16 cellular contexts compared by ENCODE assay signal in the genomic region with DNA sequence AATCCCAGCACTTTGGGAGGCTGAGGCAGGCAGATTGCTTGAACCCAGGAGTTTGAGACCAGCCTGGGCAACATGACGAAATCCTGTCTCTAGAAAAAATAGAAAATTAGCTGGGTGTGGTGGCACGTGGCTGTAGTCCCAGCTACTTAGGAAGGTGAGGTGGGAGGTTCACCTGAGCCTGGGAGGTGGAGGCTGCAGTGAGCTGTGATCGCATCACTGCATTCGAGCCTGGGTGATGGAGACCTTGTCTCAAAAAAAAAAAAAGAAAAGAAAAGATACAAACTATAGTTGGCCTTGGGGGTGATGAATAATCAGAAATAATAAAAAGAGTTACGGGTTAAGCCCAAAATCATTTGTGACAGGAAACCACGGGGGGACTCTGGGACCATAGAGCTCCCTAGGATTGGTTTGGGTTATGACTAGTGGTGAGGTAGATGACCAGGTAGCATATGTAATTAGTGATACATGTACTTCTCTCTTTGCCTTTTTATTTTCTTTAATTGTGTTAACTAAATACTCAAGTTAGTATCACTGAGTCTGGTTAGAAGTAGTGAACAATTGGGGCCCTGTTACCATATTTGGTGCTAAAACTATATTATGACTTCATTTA. TPM values are rescaled to one million over a fixed set of nuclear protein-coding genes. Genes with fewer than 3 reads are reported as not detected.
DNase-seq lines count a peak whose midpoint lies in the region; ATAC-seq, FAIRE-seq and TF ChIP-seq lines count a peak whose summit lies in the region.
"Had no signal": no experiment of that assay in that cellular context is flagged by ENCODE, and none has a peak within 500 bp of the region (broad histone marks: within the 10 kb centered on the region; RNA-seq: fewer than 3 reads in every experiment).

No MANE protein-coding gene starts in this region.

- H3K27me3 ChIP-seq in breast epithelium = no peaks in the 10 kb centered on the region
- H3K27me3 ChIP-seq in vagina = no peaks in the 10 kb centered on the region
- H3K27me3 ChIP-seq: neural progenitor cell, thyroid gland had no signal

- FAIRE-seq in RCC 7860 (lab: Jason Lieb, UNC) = no peak
- FAIRE-seq: HTR-8/SVneo had no signal

- peaks cover 25% of the 10 kb centered on the region for H3K4me1 Mint-ChIP-seq in MCF 10A (ENCODE audit: insufficient read depth, unreplicated experiment)
- H3K4me1 Mint-ChIP-seq in activated CD8-positive, alpha-beta T cell treated with anti-CD3 and anti-CD28 coated beads for 36 hours (ENCODE audit: low read depth) = peaks cover 52% of the 10 kb centered on the region
- H3K4me1 Mint-ChIP-seq in naive B cell = peaks cover 41 to 68% (median 51%) of the 10 kb centered on the region in 3 donors

- H3K27ac Mint-ChIP-seq in MCF 10A (ENCODE audit: low read depth, unreplicated experiment) (peak overlapping the region; percentile 90), naive B cell (peak overlapping the region; percentile 56 to 89 (median 69))
- H3K27ac Mint-ChIP-seq in activated CD8-positive, alpha-beta T cell treated with anti-CD3 and anti-CD28 coated beads for 36 hours = peak overlapping the region; percentile 79
- H3K27ac Mint-ChIP-seq: neural progenitor cell had no signal

- CTCF ChIA-PET in MCF 10A (lab: Yijun Ruan, JAX) = interaction anchor here (0.6 to 1.9 kb wide), 6 partner anchors 77 to 848 kb away, joined by 3 to 9 read pairs (median 3); no protein-coding TSS in a partner anchor
- CTCF ChIA-PET in activated CD8-positive, alpha-beta T cell treated with anti-CD3 and anti-CD28 coated beads for 36 hours (lab: Charles Lee) = interaction anchor here (0.7 to 4.2 kb wide), 6 partner anchors 11 to 178 kb away, joined by 3 to 40 read pairs (median 4); no protein-coding TSS in a partner anchor

- peaks cover 0 to 10% of the 10 kb centered on the region in 2 donors for H3K4me1 ChIP-seq in breast epithelium
- peaks cover 29% of the 10 kb centered on the region for H3K4me1 ChIP-seq in vagina

- H3K27me3 Mint-ChIP-seq in MCF 10A (ENCODE audit: insufficient read depth, unreplicated experiment) = no peaks in the 10 kb centered on the region
- H3K27me3 Mint-ChIP-seq in activated CD8-positive, alpha-beta T cell treated with anti-CD3 and anti-CD28 coated beads for 36 hours = no peaks in the 10 kb centered on the region
- no peaks in the 10 kb centered on the region for H3K27me3 Mint-ChIP-seq in naive B cell

- DNase-seq in MCF 10A (ENCODE audit: unreplicated experiment) (no peak), breast epithelium (ENCODE audit: low spot score in 2 of 2) (no peak), naive B cell (no peak), vagina (ENCODE audit: extremely low spot score in 2 of 2) (no peak), RCC 7860 (ENCODE audit: low spot score) (no peak), hepatic stellate cell (ENCODE audit: low spot score) (no peak)
- DNase-seq in activated CD8-positive, alpha-beta T cell treated with anti-CD3 and anti-CD28 coated beads for 36 hours = no peak
- DNase-seq: activated CD4-positive, alpha-beta T cell treated with anti-CD3 and anti-CD28 coated beads for 4 hours; activated gamma-delta T cell treated with Interleukin-2 at 50 U/mL for 16 hours; central memory CD4-positive, alpha-beta T cell; foreskin melanocyte; lower lobe of right lung; thyroid gland had no signal

- no peaks in the 10 kb centered on the region for H3K9me3 Mint-ChIP-seq in MCF 10A (ENCODE audit: unreplicated experiment)
- H3K9me3 Mint-ChIP-seq in activated CD8-positive, alpha-beta T cell treated with anti-CD3 and anti-CD28 coated beads for 36 hours = no peaks in the 10 kb centered on the region
- H3K9me3 Mint-ChIP-seq in naive B cell = no peaks in the 10 kb centered on the region
- H3K9me3 Mint-ChIP-seq: neural progenitor cell had no signal

- no peaks in the 10 kb centered on the region for H3K9me3 ChIP-seq in breast epithelium
- no peaks in the 10 kb centered on the region for H3K9me3 ChIP-seq in vagina
- H3K9me3 ChIP-seq: lower lobe of right lung, thyroid gland had no signal

- H3K36me3 Mint-ChIP-seq in MCF 10A (ENCODE audit: insufficient read depth, unreplicated experiment) = peaks cover 38% of the 10 kb centered on the region
- peaks cover 44% of the 10 kb centered on the region for H3K36me3 Mint-ChIP-seq in activated CD8-positive, alpha-beta T cell treated with anti-CD3 and anti-CD28 coated beads for 36 hours (ENCODE audit: low read depth)
- H3K36me3 Mint-ChIP-seq in naive B cell = peaks cover 8 to 17% of the 10 kb centered on the region in 2 donors

- ATAC-seq in activated CD8-positive, alpha-beta T cell treated with anti-CD3 and anti-CD28 coated beads for 36 hours = no peak
- ATAC-seq in naive B cell (ENCODE audit: low read depth in 2 of 2) (no peak), GM21737 (IDR thresholded peaks at IDR 0.05; ENCODE audit: unreplicated experiment) (no peak)
- ATAC-seq: lower lobe of right lung had no signal

- H3K36me3 ChIP-seq in breast epithelium (no peaks in the 10 kb centered on the region), vagina (peaks cover 0 to 37% of the 10 kb centered on the region in 2 donors)

- no TSS peak for BruUV-seq in MCF 10A (replicated peaks; lab: Mats Ljungman, UMichigan)

- TF ChIP-seq CTCF in MCF 10A (IDR thresholded peaks at IDR 0.05; ENCODE audit: unreplicated experiment) = no peak
- TF ChIP-seq CTCF in breast epithelium (IDR thresholded peaks at IDR 0.05) = no peak
- TF ChIP-seq CTCF in activated CD8-positive, alpha-beta T cell treated with anti-CD3 and anti-CD28 coated beads for 36 hours (IDR thresholded peaks at IDR 0.05) = no peak
- no peak for TF ChIP-seq CTCF in vagina (IDR thresholded peaks at IDR 0.05)

- POLR2A ChIA-PET in MCF 10A (lab: Yijun Ruan, JAX) = interaction anchor here (0.6 to 3.0 kb wide), 10 partner anchors 10 to 109 kb away, joined by 3 to 13 read pairs (median 6); a partner anchor contains a TSS
- POLR2A ChIA-PET in activated CD8-positive, alpha-beta T cell treated with anti-CD3 and anti-CD28 coated beads for 36 hours (lab: Charles Lee) = interaction anchor here (0.9 to 1.3 kb wide), 3 partner anchors 21 to 95 kb away, joined by 3 read pairs; no protein-coding TSS in a partner anchor

- intact Hi-C loops in MCF 10A (cut with micrococcal nuclease) = no loop called here
- intact Hi-C loops in breast epithelium (cut with DNase I; ENCODE audit: low total_unique reads) = no loop called here
- intact Hi-C loops in activated CD8-positive, alpha-beta T cell treated with anti-CD3 and anti-CD28 coated beads for 36 hours (cut with micrococcal nuclease) = loop anchor here (2.0 kb wide), 1 partner anchor 26 kb away; no protein-coding TSS in a partner anchor
- intact Hi-C loops in vagina (cut with DNase I) = loop anchor here (10.0 kb wide), 1 partner anchor 48 kb away; a partner anchor contains a TSS

- no peak overlapping the region for H3K4me3 Mint-ChIP-seq in MCF 10A (ENCODE audit: unreplicated experiment)
- no peak overlapping the region for H3K4me3 Mint-ChIP-seq in activated CD8-positive, alpha-beta T cell treated with anti-CD3 and anti-CD28 coated beads for 36 hours
- peak overlapping the region in 3 of 8 donors; percentile 15 to 68 (median 24) for H3K4me3 Mint-ChIP-seq in naive B cell
- H3K4me3 Mint-ChIP-seq: neural progenitor cell had no signal

- TF ChIP-seq POLR2A in breast epithelium (IDR thresholded peaks at IDR 0.05) (no peak), vagina (IDR thresholded peaks at IDR 0.05) (no peak)

- H3K27ac ChIP-seq in breast epithelium (no peak overlapping the region), vagina (peak overlapping the region; percentile 33)
- H3K27ac ChIP-seq: lower lobe of right lung, neural progenitor cell had no signal

- H3K4me3 ChIP-seq in breast epithelium = no peak overlapping the region
- no peak overlapping the region for H3K4me3 ChIP-seq in vagina
- H3K4me3 ChIP-seq: lower lobe of right lung, neural progenitor cell, thyroid gland had no signal

RNA-seq across cellular contexts. Expression of a gene that starts 10.4 kb away (rescaled TPM):
- total RNA-seq in MCF 10A (2022) (26.3 and 31.6 TPM in 2 replicates), breast epithelium (10 to 100 TPM; 28.5 to 42.9 (median 29.6) TPM), vagina (38.5 TPM)
- total RNA-seq in activated CD8-positive, alpha-beta T cell treated with anti-CD3 and anti-CD28 coated beads for 36 hours = 10 to 100 TPM; 61.6 to 66.2 TPM
- polyA plus RNA-seq in naive B cell (ENCODE audit: low read depth in 6 of 6) = 10 to 100 TPM; 43.8 to 69.0 (median 48.4) TPM

RNA-seq across cellular contexts. Expression of a gene that starts 10.7 kb away (rescaled TPM):
- total RNA-seq in MCF 10A (2022) (97.0 and 110 TPM in 2 replicates), breast epithelium (100 to 1,000 TPM; 104 to 155 (median 112) TPM), vagina (76.6 TPM)
- 100 to 1,000 TPM in 1 of 2 experiments, 10 to 100 TPM in 1; 94.6 to 101 TPM for total RNA-seq in activated CD8-positive, alpha-beta T cell treated with anti-CD3 and anti-CD28 coated beads for 36 hours
- 100 to 1,000 TPM; 485 to 708 (median 561) TPM for polyA plus RNA-seq in naive B cell (ENCODE audit: low read depth in 6 of 6)

RNA-seq across cellular contexts. Expression of a gene that starts 47.2 kb away (rescaled TPM):
- total RNA-seq in MCF 10A (2022) = 698 and 872 TPM in 2 replicates
- total RNA-seq in breast epithelium = 100 to 1,000 TPM; 183 to 555 (median 341) TPM
- total RNA-seq in activated CD8-positive, alpha-beta T cell treated with anti-CD3 and anti-CD28 coated beads for 36 hours = 1,000 to 10,000 TPM; 1,071 to 1,096 TPM
- polyA plus RNA-seq in naive B cell (ENCODE audit: low read depth in 6 of 6) = 100 to 1,000 TPM in 1 of 6 donors, 10 to 100 TPM in 5; 22.6 to 124 (median 78.2) TPM
- 1,063 TPM for total RNA-seq in vagina

Comparison
In these comparisons a context has a peak if more than half of its experiments do, and no peak if none do; other contexts are left out.
1. intact Hi-C loops: an anchor here in activated CD8-positive, alpha-beta T cell treated with anti-CD3 and anti-CD28 coated beads for 36 hours (2.0 kb wide) and vagina (10.0 kb wide); none called in MCF 10A and breast epithelium.